ENCODE assay signal across 8 cellular contexts in genomic region chr19:50679177-50680125, GRCh38. TPM values are rescaled to one million over a fixed set of nuclear protein-coding genes. Genes with fewer than 3 reads are reported as not detected.
A peak's percentile ranks its signal among the peaks of the same experiment; 100 is the strongest.
DNase-seq lines count a peak whose midpoint lies in the region; ATAC-seq and TF ChIP-seq lines count a peak whose summit lies in the region.

No MANE protein-coding gene starts in this region.

- H3K9me3 Mint-ChIP-seq in T-helper 2 cell treated with Interferon-gamma antibody and Interleukin-4, amounts not matched to agents 5 μg/mL and 100 μg/mL, for 36 hours: no peaks in the 10 kb centered on the region

- peak; percentile 56 for ATAC-seq in GM19324 (IDR thresholded peaks at IDR 0.05; ENCODE audit: low FRiP score, unreplicated experiment)

- no peaks in the 10 kb centered on the region for H4K20me1 ChIP-seq in hepatocyte (ENCODE audit: insufficient read depth, poor library complexity, severe bottlenecking)

- peak overlapping the region; percentile 53 for H3K27ac Mint-ChIP-seq in T-helper 2 cell treated with Interferon-gamma antibody and Interleukin-4, amounts not matched to agents 5 μg/mL and 100 μg/mL, for 36 hours

- H3K36me3 ChIP-seq in hepatocyte (replicated peaks; ENCODE audit: insufficient read depth, low read depth) (no peaks in the 10 kb centered on the region), spleen (no peaks in the 10 kb centered on the region)

- 26% methylated on average over 23 of the region's 23 CpGs for WGBS in hepatocyte (ENCODE audit: low lambda C conversion rate, missing lambda C conversion rate)
- 9 to 17% (median 14%) methylated on average over 23 of the region's 23 CpGs for WGBS in spleen, 5 donors

- no peak overlapping the region for H3K4me3 ChIP-seq in AG10803 (ENCODE audit: low read length)
- H3K4me3 ChIP-seq in hepatocyte: no peak overlapping the region
- peak overlapping the region in 1 of 8 donors; percentile 15 for H3K4me3 ChIP-seq in spleen

- H3K4me2 ChIP-seq in hepatocyte: no peak overlapping the region

- H3K9me3 ChIP-seq in hepatocyte (ENCODE audit: low read depth) (no peaks in the 10 kb centered on the region), spleen (peaks cover 0 to 18% (median 6%) of the 10 kb centered on the region in 8 donors)

- no peaks in the 10 kb centered on the region for H3K36me3 Mint-ChIP-seq in T-helper 2 cell treated with Interferon-gamma antibody and Interleukin-4, amounts not matched to agents 5 μg/mL and 100 μg/mL, for 36 hours (ENCODE audit: low read depth)

- H3K4me1 ChIP-seq in hepatocyte (ENCODE audit: insufficient read depth) (no peaks in the 10 kb centered on the region), spleen (peaks cover 0 to 8% (median 6%) of the 10 kb centered on the region in 6 donors)

- H3K79me2 ChIP-seq in hepatocyte: no peaks in the 10 kb centered on the region

- TF ChIP-seq CTCF in AG10803 (conservative IDR thresholded peaks at IDR 0.05; ENCODE audit: low read length) (no peak), hepatocyte (IDR thresholded peaks at IDR 0.05; ENCODE audit: poor library complexity) (no peak), spleen (IDR thresholded peaks at IDR 0.05 in 8 of 11, conservative IDR thresholded peaks at IDR 0.05 in 3 of 11) (no peak)

- no peak overlapping the region for H3K4me3 Mint-ChIP-seq in T-helper 2 cell treated with Interferon-gamma antibody and Interleukin-4, amounts not matched to agents 5 μg/mL and 100 μg/mL, for 36 hours

- no peak for TF ChIP-seq POLR2A in spleen (IDR thresholded peaks at IDR 0.05)

- no peaks in the 10 kb centered on the region for H3K9me2 ChIP-seq in hepatocyte (replicated peaks; ENCODE audit: insufficient read depth)

- no peak overlapping the region for H3K27ac ChIP-seq in hepatocyte
- peak overlapping the region in 2 of 8 donors; percentile 23 to 26 for H3K27ac ChIP-seq in spleen

- intact Hi-C loops in spleen (cut with DNase I; ENCODE audit: low total_unique reads): no loop called here

- H3K4me1 Mint-ChIP-seq in T-helper 2 cell treated with Interferon-gamma antibody and Interleukin-4, amounts not matched to agents 5 μg/mL and 100 μg/mL, for 36 hours (ENCODE audit: low read depth): peaks cover 7% of the 10 kb centered on the region

- DNase-seq in AG10803 (ENCODE audit: low read depth) (peak; percentile 56), LoVo (ENCODE audit: low spot score) (peak; percentile 61), amniotic epithelial cell (ENCODE audit: low read depth) (peak; percentile 36), hepatocyte (ENCODE audit: low spot score) (peak; percentile 86), spleen (peak; percentile 92), NCI-H2171 treated with DMSO at 0.1 percent for 48 hours (lab: John Stamatoyannopoulos, UW) (no peak)
- peak; percentile 74 for DNase-seq in T-helper 2 cell treated with Interferon-gamma antibody and Interleukin-4, amounts not matched to agents 5 μg/mL and 100 μg/mL, for 36 hours (ENCODE audit: low spot score)

- H3K27me3 ChIP-seq in hepatocyte: peaks cover 26% of the 10 kb centered on the region
- peaks cover 0 to 77% (median 0%) of the 10 kb centered on the region in 7 donors for H3K27me3 ChIP-seq in spleen (replicated peaks in 1 of 7)

- no peak overlapping the region for H2AFZ ChIP-seq in hepatocyte

- H3K27me3 Mint-ChIP-seq in T-helper 2 cell treated with Interferon-gamma antibody and Interleukin-4, amounts not matched to agents 5 μg/mL and 100 μg/mL, for 36 hours (ENCODE audit: low read depth): peaks cover 22% of the 10 kb centered on the region

RNA-seq across cellular contexts. Expression of gene C19orf81, which starts 30.2 kb away (rescaled TPM):
- total RNA-seq in hepatocyte: 2.2 and 4.1 TPM in 2 replicates
- 12.4 and 14.7 TPM in 2 replicates for polyA plus RNA-seq in hepatocyte
- not detected for total RNA-seq in spleen
- polyA plus RNA-seq in spleen: not detected

RNA-seq across cellular contexts. Expression of gene SYT3, which starts 39.8 kb away (rescaled TPM):
- total RNA-seq in hepatocyte: 0.48 and 1.5 TPM in 2 replicates
- polyA plus RNA-seq in hepatocyte: 2.2 and 4.3 TPM in 2 replicates
- total RNA-seq in spleen: under 1 TPM in 3 of 7 donors, not detected in 4; 0.28 to 0.51 (median 0.32) TPM
- under 1 TPM; 0.02 to 0.20 (median 0.06) TPM for polyA plus RNA-seq in spleen

RNA-seq across cellular contexts. Expression of gene SHANK1, which starts 40.2 kb away (rescaled TPM):
- total RNA-seq in hepatocyte (0.24 and 2.3 TPM in 2 replicates), spleen (1 to 10 TPM in 2 of 7 donors, under 1 TPM in 4, not detected in 1; 0.14 to 1.8 (median 0.61) TPM)
- polyA plus RNA-seq in hepatocyte (0.56 and 1.4 TPM in 2 replicates), spleen (under 1 TPM in 2 of 3 donors, not detected in 1; 0.07 to 0.32 TPM)

RNA-seq across cellular contexts. Expression of gene CLEC11A, which starts 43.7 kb away (rescaled TPM):
- total RNA-seq in hepatocyte: 27.6 and 30.3 TPM in 2 replicates
- polyA plus RNA-seq in hepatocyte: 72.4 and 111 TPM in 2 replicates
- 10 to 100 TPM in 1 of 7 donors, 1 to 10 TPM in 6; 6.2 to 10.7 (median 9.0) TPM for total RNA-seq in spleen
- 1 to 10 TPM; 8.7 to 9.0 (median 8.9) TPM for polyA plus RNA-seq in spleen
